In genomic region chr20:17795449-17796095, GRCh38 we compare ENCODE assay signal across 17 cellular contexts.
A peak's percentile ranks its signal among the peaks of the same experiment; 100 is the strongest.
DNase-seq lines count a peak whose midpoint lies in the region; ATAC-seq, FAIRE-seq and TF ChIP-seq lines count a peak whose summit lies in the region.
"Had no signal": no experiment of that assay in that cellular context is flagged by ENCODE, and none has a peak within 500 bp of the region (broad histone marks: within the 10 kb centered on the region; RNA-seq: fewer than 3 reads in every experiment).

No MANE protein-coding gene starts in this region.

- TF ChIP-seq CTCF in pancreas (IDR thresholded peaks at IDR 0.05) (no peak), vagina (IDR thresholded peaks at IDR 0.05) (no peak), lower leg skin (IDR thresholded peaks at IDR 0.05) (no peak)

- no peak overlapping the region for H3K27ac Mint-ChIP-seq in CD8-positive, alpha-beta memory T cell
- no peak overlapping the region for H3K27ac Mint-ChIP-seq in activated naive CD8-positive, alpha-beta T cell treated with anti-CD3 and anti-CD28 coated beads, Interleukin-2, amount 50 U/mL, for 24 hours
- H3K27ac Mint-ChIP-seq: stimulated activated naive CD8-positive, alpha-beta T cell treated with anti-CD3 and anti-CD28 coated beads, Interleukin-15, Interleukin-2, amounts not matched to agents 100 ng/mL and 50 ng/mL, for 24 hours; WTC11 had no signal

- H3K9me3 Mint-ChIP-seq in CD8-positive, alpha-beta memory T cell, result peaks cover 0 to 10% (median 2%) of the 10 kb centered on the region in 5 donors
- H3K9me3 Mint-ChIP-seq in activated naive CD8-positive, alpha-beta T cell treated with anti-CD3 and anti-CD28 coated beads, Interleukin-2, amount 50 U/mL, for 24 hours, result no peaks in the 10 kb centered on the region

- peak; percentile 61 to 62 for ATAC-seq in left cardiac atrium
- ATAC-seq in pancreas, result peak; percentile 46 to 56 (median 54)
- no peak for ATAC-seq in activated naive CD8-positive, alpha-beta T cell treated with anti-CD3 and anti-CD28 coated beads, Interleukin-2, amount 50 U/mL, for 24 hours
- ATAC-seq: HCT116, WTC11 had no signal

- peaks cover 0 to 4% (median 3%) of the 10 kb centered on the region in 3 donors for H3K4me1 Mint-ChIP-seq in CD8-positive, alpha-beta memory T cell
- no peaks in the 10 kb centered on the region for H3K4me1 Mint-ChIP-seq in activated naive CD8-positive, alpha-beta T cell treated with anti-CD3 and anti-CD28 coated beads, Interleukin-2, amount 50 U/mL, for 24 hours

- H3K27me3 ChIP-seq in pancreas (no peaks in the 10 kb centered on the region), vagina (no peaks in the 10 kb centered on the region)
- no peaks in the 10 kb centered on the region for H3K27me3 ChIP-seq in CD8-positive, alpha-beta memory T cell (ENCODE audit: insufficient read depth, low read length, poor library complexity, severe bottlenecking)
- H3K27me3 ChIP-seq: esophagus squamous epithelium had no signal

- no peaks in the 10 kb centered on the region for H3K36me3 ChIP-seq in pancreas
- H3K36me3 ChIP-seq in vagina, result no peaks in the 10 kb centered on the region
- H3K36me3 ChIP-seq in CD8-positive, alpha-beta memory T cell (ENCODE audit: insufficient read depth, low read length), result no peaks in the 10 kb centered on the region
- H3K36me3 ChIP-seq: esophagus squamous epithelium had no signal

- 40 to 44% methylated on average over 6 of the region's 6 CpGs for WGBS in pancreas, 2 donors
- 56 to 61% methylated on average over 6 of the region's 6 CpGs for WGBS in lower leg skin, 2 donors

- H3K27me3 Mint-ChIP-seq in CD8-positive, alpha-beta memory T cell, result peaks cover 7 to 31% of the 10 kb centered on the region in 2 donors
- H3K27me3 Mint-ChIP-seq in activated naive CD8-positive, alpha-beta T cell treated with anti-CD3 and anti-CD28 coated beads, Interleukin-2, amount 50 U/mL, for 24 hours, result peaks cover 19% of the 10 kb centered on the region

- FAIRE-seq in pancreas (lab: Jason Lieb, UNC), result no peak
- FAIRE-seq: colon, GM18507 had no signal

- CTCF ChIA-PET in CD8-positive, alpha-beta memory T cell (lab: Charles Lee), result no interaction called here

- TF ChIP-seq POLR2A in vagina (IDR thresholded peaks at IDR 0.05) (no peak), lower leg skin (IDR thresholded peaks at IDR 0.05) (no peak)

- H3K4me3 Mint-ChIP-seq in CD8-positive, alpha-beta memory T cell, result no peak overlapping the region
- H3K4me3 Mint-ChIP-seq in activated naive CD8-positive, alpha-beta T cell treated with anti-CD3 and anti-CD28 coated beads, Interleukin-2, amount 50 U/mL, for 24 hours, result no peak overlapping the region
- H3K4me3 Mint-ChIP-seq: stimulated activated naive CD8-positive, alpha-beta T cell treated with anti-CD3 and anti-CD28 coated beads, Interleukin-15, Interleukin-2, amounts not matched to agents 100 ng/mL and 50 ng/mL, for 24 hours; WTC11 had no signal

- no peak overlapping the region for H3K4me3 ChIP-seq in pancreas
- no peak overlapping the region for H3K4me3 ChIP-seq in vagina
- H3K4me3 ChIP-seq in CD8-positive, alpha-beta memory T cell (ENCODE audit: low read length), result no peak overlapping the region
- no peak overlapping the region for H3K4me3 ChIP-seq in lower leg skin (ENCODE audit: low read depth, poor library complexity, severe bottlenecking)
- H3K4me3 ChIP-seq: esophagus squamous epithelium had no signal

- H3K4me1 ChIP-seq in pancreas, result peaks cover 19 to 33% (median 30%) of the 10 kb centered on the region in 3 donors
- peaks cover 26% of the 10 kb centered on the region for H3K4me1 ChIP-seq in vagina
- H3K4me1 ChIP-seq in CD8-positive, alpha-beta memory T cell (ENCODE audit: insufficient read depth, low read length), result no peaks in the 10 kb centered on the region

- H3K9me3 ChIP-seq in pancreas (no peaks in the 10 kb centered on the region), vagina (no peaks in the 10 kb centered on the region)
- no peaks in the 10 kb centered on the region for H3K9me3 ChIP-seq in CD8-positive, alpha-beta memory T cell (ENCODE audit: low read length)
- H3K9me3 ChIP-seq: esophagus squamous epithelium, SK-N-SH had no signal

- DNase-seq in NOMO-1 treated with DMSO at 0.1 percent for 48 hours (lab: John Stamatoyannopoulos, UW; ENCODE audit: unreplicated experiment) (peak; percentile 25), NOMO-1 treated with dmso at 0.1 percent for 144 hours (lab: John Stamatoyannopoulos, UW; ENCODE audit: unreplicated experiment) (no peak), left cardiac atrium (no peak), pancreas (peak in 2 of 6 donors; percentile 32 to 38), vagina (ENCODE audit: extremely low spot score in 2 of 2) (no peak), lower leg skin (ENCODE audit: low spot score in 2 of 2) (no peak)
- DNase-seq in CD8-positive, alpha-beta memory T cell, result no peak
- DNase-seq in activated naive CD8-positive, alpha-beta T cell treated with anti-CD3 and anti-CD28 coated beads, Interleukin-2, amount 50 U/mL, for 24 hours, result no peak
- DNase-seq: activated CD8-positive, alpha-beta memory T cell treated with anti-CD3 and anti-CD28 coated beads, Interleukin-2, amount 50 U/mL, for 48 hours; esophagus squamous epithelium; NCI-H2171 treated with DMSO at 0.1 percent for 48 hours; SK-N-SH had no signal

- H3K36me3 Mint-ChIP-seq in CD8-positive, alpha-beta memory T cell, result peaks cover 0 to 7% (median 0%) of the 10 kb centered on the region in 3 donors
- H3K36me3 Mint-ChIP-seq in activated naive CD8-positive, alpha-beta T cell treated with anti-CD3 and anti-CD28 coated beads, Interleukin-2, amount 50 U/mL, for 24 hours (ENCODE audit: low read depth), result no peaks in the 10 kb centered on the region

- POLR2A ChIA-PET in CD8-positive, alpha-beta memory T cell (lab: Charles Lee), result no interaction called here

- H3K27ac ChIP-seq in pancreas, result peak overlapping the region; percentile 74 to 88 (median 80)
- H3K27ac ChIP-seq in vagina, result peak overlapping the region; percentile 73
- H3K27ac ChIP-seq in CD8-positive, alpha-beta memory T cell (ENCODE audit: low read depth, low read length), result no peak overlapping the region

- intact Hi-C loops in left cardiac atrium (cut with DNase I), result no loop called here
- intact Hi-C loops in pancreas (cut with DNase I), result no loop called here
- intact Hi-C loops in vagina (cut with DNase I), result loop anchor here (10.0 kb wide), 1 partner anchor 111 kb away; the partner anchor contains the start of gene RRBP1
- intact Hi-C loops in lower leg skin (cut with DNase I; ENCODE audit: low total_unique reads), result no loop called here
